ENCODE assay signal across 8 cellular contexts in the genomic region with DNA sequence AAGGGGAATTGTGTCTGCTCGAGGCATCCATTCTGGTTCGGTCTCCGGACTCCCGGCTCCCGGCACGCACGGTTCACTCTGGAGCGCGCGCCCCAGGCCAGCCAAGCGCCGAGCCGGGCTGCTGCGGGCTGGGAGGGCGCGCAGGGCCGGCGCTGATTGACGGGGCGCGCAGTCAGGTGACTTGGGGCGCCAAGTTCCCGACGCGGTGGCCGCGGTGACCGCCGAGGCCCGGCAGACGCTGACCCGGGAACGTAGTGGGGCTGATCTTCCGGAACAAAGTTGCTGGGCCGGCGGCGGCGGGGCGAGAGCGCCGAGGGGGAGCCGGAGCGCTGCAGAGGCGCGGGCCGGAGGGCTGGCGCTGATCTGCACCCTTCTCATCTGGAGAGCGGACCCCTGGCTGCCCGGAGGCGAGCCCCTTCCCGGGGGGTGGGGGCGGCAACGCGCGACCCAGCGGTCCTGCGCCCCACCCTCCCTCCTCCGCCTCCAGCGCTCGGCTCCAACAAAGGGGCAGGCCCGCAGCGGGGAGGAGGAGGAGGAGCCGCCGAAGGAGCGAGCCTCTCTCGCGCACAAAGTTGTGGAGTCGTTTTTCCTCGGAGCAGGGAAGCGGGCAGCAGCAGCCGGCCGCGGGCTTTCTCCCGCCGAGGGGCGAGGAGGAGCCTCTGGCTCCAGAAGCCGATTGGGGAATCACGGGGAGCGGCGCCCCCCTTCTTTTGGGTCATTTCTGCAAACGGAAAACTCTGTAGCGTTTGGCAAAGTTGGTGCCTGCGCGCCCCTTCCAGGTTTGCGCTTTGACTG. TPM values are rescaled to one million over a fixed set of nuclear protein-coding genes. Genes with fewer than 3 reads are reported as not detected.
DNase-seq lines count a peak whose midpoint lies in the region; ATAC-seq, FAIRE-seq and TF ChIP-seq lines count a peak whose summit lies in the region.

TSS of gene UTRN (plus strand) at position 583 of the 795 bp plus-strand sequence. CDS start 6,494 bp downstream, outside the sequence.

- TF ChIP-seq CTCF in VCaP (conservative IDR thresholded peaks at IDR 0.05): no peak

- peaks cover 10% of the 10 kb centered on the region for H3K4me1 ChIP-seq in ES-I3 (ENCODE audit: insufficient read depth, low read length)
- peaks cover 0 to 3% of the 10 kb centered on the region in 2 donors for H3K4me1 ChIP-seq in small intestine (ENCODE audit: control insufficient read depth in 2 of 2, insufficient read depth in 1 of 2, low read depth in 1 of 2, low read length in 1 of 2)

- no peaks in the 10 kb centered on the region for H3K27me3 ChIP-seq in small intestine (ENCODE audit: control insufficient read depth in 2 of 2, insufficient read depth in 2 of 2, low read length in 2 of 2)

- DNase-seq in LHCN-M2 (ENCODE audit: low read depth) (peak; percentile 90), inferior parietal cortex (ENCODE audit: extremely low spot score) (peak; percentile 20), small intestine (peak; percentile 75), NAMALWA (ENCODE audit: low spot score) (no peak)
- DNase-seq in central memory CD8-positive, alpha-beta T cell (ENCODE audit: low spot score in 2 of 2): peak in 1 of 2 donors; percentile 19

- H3K4me3 ChIP-seq in small intestine (ENCODE audit: low read depth in 1 of 2, low read length in 2 of 2): peak within 1 kb of the TSS; percentile 71 to 73

- no peak for FAIRE-seq in small intestine (lab: Jason Lieb, UNC)

- peaks cover 9% of the 10 kb centered on the region for H3K36me3 Mint-ChIP-seq in central memory CD8-positive, alpha-beta T cell (ENCODE audit: insufficient read depth)

- H3K27me3 Mint-ChIP-seq in central memory CD8-positive, alpha-beta T cell: no peaks in the 10 kb centered on the region

- H3K27ac ChIP-seq in VCaP (peak within 1 kb of the TSS; percentile 97), small intestine (ENCODE audit: low read depth in 1 of 2, low read length in 1 of 2) (peak within 1 kb of the TSS; percentile 6 to 97)

- peaks cover 34% of the 10 kb centered on the region for H3K4me1 Mint-ChIP-seq in central memory CD8-positive, alpha-beta T cell

- peak within 1 kb of the TSS; percentile 92 for H3K27ac Mint-ChIP-seq in central memory CD8-positive, alpha-beta T cell (ENCODE audit: low read depth)

- WGBS in small intestine, 3 donors: 0% methylated on average over 67 to 85 of the region's 85 CpGs

- H3K9me3 ChIP-seq in ES-I3 (ENCODE audit: control insufficient read depth, insufficient read depth, low read length) (no peaks in the 10 kb centered on the region; the same call in 1 of the 2 replicates), small intestine (ENCODE audit: control insufficient read depth, low read depth) (no peaks in the 10 kb centered on the region)

- no peaks in the 10 kb centered on the region for H3K9me3 Mint-ChIP-seq in central memory CD8-positive, alpha-beta T cell

- peak; percentile 64 for ATAC-seq in GM21825 (IDR thresholded peaks at IDR 0.05; ENCODE audit: unreplicated experiment)
- ATAC-seq in central memory CD8-positive, alpha-beta T cell (replicated peaks; ENCODE audit: extremely low read depth, poor library complexity, severe bottlenecking): peak; percentile 53

- peak within 1 kb of the TSS; percentile 96 for H3K4me3 Mint-ChIP-seq in central memory CD8-positive, alpha-beta T cell

- H3K36me3 ChIP-seq in ES-I3 (ENCODE audit: insufficient read depth, low read length) (no peaks in the 10 kb centered on the region), small intestine (ENCODE audit: control insufficient read depth in 2 of 2, insufficient read depth in 2 of 2, low read length in 2 of 2) (no peaks in the 10 kb centered on the region)

- H3K9ac ChIP-seq in ES-I3 (ENCODE audit: low read depth, low read length): peak within 1 kb of the TSS; percentile 85

RNA-seq across cellular contexts. Expression of gene UTRN, which starts in this region (rescaled TPM):
- 71.8 and 92.4 TPM in 2 replicates for total RNA-seq in LHCN-M2 (2014; rRNA removed)
- polyA plus RNA-seq in LHCN-M2 (2012): 21.7 TPM
- polyA plus RNA-seq in small intestine: 10 to 100 TPM in 2 of 3 donors, 1 to 10 TPM in 1; 10.0 to 25.7 (median 10.7) TPM
